ENCODE assay signal across 8 cellular contexts in the genomic region with DNA sequence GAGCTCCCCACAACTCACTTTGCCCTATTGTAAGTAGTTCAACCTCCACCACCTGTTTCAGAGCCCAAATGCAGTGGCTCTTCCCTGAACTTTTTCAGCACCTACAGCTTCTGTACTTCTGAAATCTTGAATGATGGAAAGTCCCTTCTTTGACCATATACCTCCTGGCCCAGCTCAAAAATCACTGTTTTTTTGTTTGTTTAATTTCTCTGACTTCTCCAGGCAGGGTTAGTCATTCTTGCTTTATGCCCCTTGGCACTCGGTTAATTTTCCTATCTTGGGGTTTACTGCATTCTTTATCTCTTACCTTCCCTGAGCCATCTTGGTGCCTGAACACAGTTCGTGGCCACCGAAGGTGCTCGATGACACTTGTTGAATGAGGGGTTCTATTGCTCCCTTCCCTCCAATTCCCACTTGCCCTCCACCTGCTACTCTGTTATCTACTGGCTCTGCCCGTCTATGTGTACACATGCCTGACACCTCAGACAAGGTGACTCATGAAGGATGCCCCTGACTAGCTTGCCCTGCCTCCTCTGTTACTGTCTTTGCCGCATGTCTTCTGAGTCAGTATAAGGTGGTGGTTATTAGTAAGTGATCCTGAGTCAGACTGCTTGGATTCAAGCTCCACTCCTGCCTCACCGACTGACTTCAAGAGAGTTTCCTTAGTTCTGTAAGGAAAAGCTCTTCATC. TPM values are rescaled to one million over a fixed set of nuclear protein-coding genes. Genes with fewer than 3 reads are reported as not detected.
DNase-seq lines count a peak whose midpoint lies in the region; ATAC-seq, FAIRE-seq and TF ChIP-seq lines count a peak whose summit lies in the region.

No MANE protein-coding gene starts in this region.

- FAIRE-seq in K562 (lab: Jason Lieb, UNC) = peak; percentile 44

- H3K79me2 ChIP-seq in K562 (ENCODE audit: control insufficient read depth, insufficient read depth, low read length) = peaks cover 19% of the 10 kb centered on the region

- POLR2A ChIA-PET in K562 (lab: Yijun Ruan, JAX) = interaction anchor here (0.7 to 1.8 kb wide), 9 partner anchors 9 to 103 kb away, joined by 3 to 6 read pairs (median 4); a partner anchor contains a TSS

- H3K27ac ChIP-seq in K562 (ENCODE audit: extremely low read depth, low read depth, low read length) = no peak overlapping the region
- peak overlapping the region; percentile 66 for H3K27ac ChIP-seq in psoas muscle

- intact Hi-C loops in K562 (cut with micrococcal nuclease) (loop anchor here (10.0 kb wide), 1 partner anchor 103 kb away; a partner anchor contains a TSS), psoas muscle (cut with DNase I) (no loop called here)

- H3K4me1 ChIP-seq in K562 (replicated peaks in 1 of 2; ENCODE audit: control insufficient read depth in 2 of 2, insufficient read depth in 2 of 2, low read length in 2 of 2) = peaks cover 30 to 31% of the 10 kb centered on the region in 2 experiments
- peaks cover 4% of the 10 kb centered on the region for H3K4me1 ChIP-seq in psoas muscle

- no peaks in the 10 kb centered on the region for H3K27me3 ChIP-seq in K562 (ENCODE audit: control insufficient read depth in 2 of 2, insufficient read depth in 2 of 2, low read length in 2 of 2)
- no peaks in the 10 kb centered on the region for H3K27me3 ChIP-seq in psoas muscle (ENCODE audit: insufficient read depth in 3 of 3, low read length in 2 of 3)

- CTCF ChIA-PET in K562 (lab: Yijun Ruan, JAX; ENCODE audit: low intra/inter-chr PET ratio) = no interaction called here

- no TSS peak for BruUV-seq in K562 (replicated peaks; lab: Mats Ljungman, UMichigan)

- H3K4me3 ChIP-seq in K562 = no peak overlapping the region
- H3K4me3 ChIP-seq in psoas muscle = no peak overlapping the region

- no peak overlapping the region for H2AFZ ChIP-seq in K562 (ENCODE audit: low read depth, low read length)

- peak overlapping the region; percentile 14; the same call in 1 of the 2 replicates for H3K4me2 ChIP-seq in K562 (ENCODE audit: insufficient read depth, low read length)

- peak overlapping the region in 1 of 2 experiments; percentile 14; a peak in 1 of 4 replicates for H3K9ac ChIP-seq in K562 (ENCODE audit: insufficient read depth in 1 of 2, low read depth in 2 of 2, low read length in 2 of 2)

- ATAC-seq in K562 (no peak), psoas muscle (peak; percentile 46 to 68 (median 56)), GM19467 (IDR thresholded peaks at IDR 0.05; ENCODE audit: unreplicated experiment) (no peak), GM21529 (IDR thresholded peaks at IDR 0.05; ENCODE audit: unreplicated experiment) (no peak)

- TF ChIP-seq CTCF in K562 (IDR thresholded peaks at IDR 0.05 in 2 of 3, conservative IDR thresholded peaks at IDR 0.05 in 1 of 3; ENCODE audit: insufficient read depth in 2 of 3, low read depth in 1 of 3, low read length in 3 of 3) = no peak
- TF ChIP-seq CTCF in psoas muscle (IDR thresholded peaks at IDR 0.05) = no peak

- no peaks in the 10 kb centered on the region for H3K9me1 ChIP-seq in K562 (ENCODE audit: control insufficient read depth, insufficient read depth, low read length)

- TF ChIP-seq EP300 in K562 (IDR thresholded peaks at IDR 0.05; ENCODE audit: low read length) = no peak

- DNase-seq in EH (ENCODE audit: low read depth) = peak; percentile 90
- DNase-seq in M059J (ENCODE audit: low read depth) = peak; percentile 96
- DNase-seq in K562 (ENCODE audit: extremely low read depth in 1 of 4, low spot score in 3 of 4) = peak in 2 of 4 experiments; percentile 15 to 38
- DNase-seq in psoas muscle = no peak
- DNase-seq in iPS-NIHi7 (ENCODE audit: extremely low spot score) = no peak
- DNase-seq in epidermal melanocyte (ENCODE audit: insufficient read length, low spot score) = no peak

- no peak for TF ChIP-seq RAD21 in K562 (CRISPR knock-in tag; conservative IDR thresholded peaks at IDR 0.05 in 1 of 2, IDR thresholded peaks at IDR 0.05 in 1 of 2)

- in situ Hi-C loops in K562 (cut with MboI) = no loop called here

- H3K36me3 ChIP-seq in K562 (ENCODE audit: control insufficient read depth, insufficient read depth, low read length) = peaks cover 36% of the 10 kb centered on the region; the same call in 2 of the 3 replicates
- H3K36me3 ChIP-seq in psoas muscle (ENCODE audit: insufficient read depth in 1 of 2, low read depth in 1 of 2) = no peaks in the 10 kb centered on the region

- H3K9me3 ChIP-seq in K562 (replicated peaks; ENCODE audit: control insufficient read depth, insufficient read depth, low read depth, low read length) (no peaks in the 10 kb centered on the region), psoas muscle (no peaks in the 10 kb centered on the region)

- WGBS in K562 (ENCODE audit: insufficient coverage, low coverage, missing lambda C conversion rate) = 41% methylated on average over 7 of the region's 7 CpGs
- WGBS in psoas muscle, 3 donors = 87 to 92% (median 88%) methylated on average over 7 of the region's 7 CpGs

- no peak for TF ChIP-seq POLR2A in K562 (conservative IDR thresholded peaks at IDR 0.05)

- H4K20me1 ChIP-seq in K562 (replicated peaks; ENCODE audit: control insufficient read depth, insufficient read depth, low read length) = no peaks in the 10 kb centered on the region

RNA-seq across cellular contexts. Expression of a gene that starts 4.4 kb away (rescaled TPM):
- not detected in 2 replicates for total RNA-seq in M059J (2014; rRNA removed; shearing (Covaris generic))
- total RNA-seq in K562 (2011; cell fraction: chromatin; rRNA removed; ENCODE audit: low replicate concordance) = 10.1 and 25.6 TPM in 2 replicates
- total RNA-seq in K562 (2011; cell fraction: nucleolus; rRNA removed) = 14.0 and 16.2 TPM in 2 replicates
- total RNA-seq in K562 (2011; cell fraction: nucleoplasm; rRNA removed) = 15.8 and 19.8 TPM in 2 replicates
- 10.3 and 20.9 TPM in 2 replicates for total RNA-seq in K562 (2014; rRNA removed)
- 6.0 and 8.9 TPM in 2 replicates for total RNA-seq in K562 (2014; rRNA removed; fragmentation: Illumina TruSeq; extraction: Trizol)
- 49.7 and 51.2 TPM in 2 replicates for total RNA-seq in K562 (2015; rRNA removed; fragmentation: Illumina TruSeq; extraction: Trizol)
- 13.5 and 15.0 TPM in 2 replicates for total RNA-seq in K562 (2021)
- polyA plus RNA-seq in K562 (2011; rRNA removed) = 12.9 and 19.8 TPM in 2 replicates
- 26.4 and 42.1 TPM in 2 replicates for polyA plus RNA-seq in K562 (2011; cell fraction: cytosol; rRNA removed)
- polyA plus RNA-seq in K562 (2011; cell fraction: nucleus; rRNA removed) = 33.0 and 40.1 TPM in 2 replicates
- polyA plus RNA-seq in K562 (2012) = 91.6 and 130 TPM in 2 replicates
- polyA plus RNA-seq in K562 (2014; fragmentation: Illumina TruSeq; extraction: Trizol) = 26.5 and 28.0 TPM in 2 replicates
- 10 to 100 TPM; 19.8 to 21.0 TPM for polyA plus RNA-seq in K562 (2014; fragmentation: Nextera tagmentation; extraction: Ambion mirVana)
- polyA plus RNA-seq in K562 (2014; rRNA removed) = 19.3 and 22.7 TPM in 2 replicates
- polyA minus RNA-seq in K562 (2011; rRNA and poly(A)+ RNA removed) = 6.9 and 11.6 TPM in 2 replicates
- 9.4 and 12.4 TPM in 2 replicates for polyA minus RNA-seq in K562 (2011; cell fraction: cytosol; rRNA and poly(A)+ RNA removed)
- polyA minus RNA-seq in K562 (2011; cell fraction: nucleus; rRNA and poly(A)+ RNA removed) = 4.6 and 7.1 TPM in 2 replicates
- total RNA-seq in psoas muscle = 1 to 10 TPM in 2 of 4 donors, under 1 TPM in 2; 0.40 to 1.6 (median 0.97) TPM
- polyA plus RNA-seq in psoas muscle = under 1 TPM; 0.43 to 0.84 (median 0.72) TPM

RNA-seq across cellular contexts. Expression of a gene that starts 13.5 kb away (rescaled TPM):
- 145 and 146 TPM in 2 replicates for total RNA-seq in M059J (2014; rRNA removed; shearing (Covaris generic))
- 126 and 173 TPM in 2 replicates for total RNA-seq in K562 (2011; cell fraction: chromatin; rRNA removed; ENCODE audit: low replicate concordance)
- total RNA-seq in K562 (2011; cell fraction: nucleolus; rRNA removed) = 112 and 130 TPM in 2 replicates
- 168 and 231 TPM in 2 replicates for total RNA-seq in K562 (2011; cell fraction: nucleoplasm; rRNA removed)
- total RNA-seq in K562 (2014; rRNA removed) = 117 and 153 TPM in 2 replicates
- total RNA-seq in K562 (2014; rRNA removed; fragmentation: Illumina TruSeq; extraction: Trizol) = 202 and 204 TPM in 2 replicates
- total RNA-seq in K562 (2015; rRNA removed; fragmentation: Illumina TruSeq; extraction: Trizol) = 226 and 244 TPM in 2 replicates
- total RNA-seq in K562 (2021) = 329 and 341 TPM in 2 replicates
- 209 and 216 TPM in 2 replicates for polyA plus RNA-seq in K562 (2011; rRNA removed)
- 197 and 292 TPM in 2 replicates for polyA plus RNA-seq in K562 (2011; cell fraction: cytosol; rRNA removed)
- 86.9 and 121 TPM in 2 replicates for polyA plus RNA-seq in K562 (2011; cell fraction: nucleus; rRNA removed)
- polyA plus RNA-seq in K562 (2012) = 406 and 466 TPM in 2 replicates
- polyA plus RNA-seq in K562 (2014; fragmentation: Illumina TruSeq; extraction: Trizol) = 527 and 637 TPM in 2 replicates
- 100 to 1,000 TPM; 570 to 835 TPM for polyA plus RNA-seq in K562 (2014; fragmentation: Nextera tagmentation; extraction: Ambion mirVana)
- 285 and 301 TPM in 2 replicates for polyA plus RNA-seq in K562 (2014; rRNA removed)
- polyA minus RNA-seq in K562 (2011; rRNA and poly(A)+ RNA removed) = 115 and 148 TPM in 2 replicates
- 79.5 and 100 TPM in 2 replicates for polyA minus RNA-seq in K562 (2011; cell fraction: cytosol; rRNA and poly(A)+ RNA removed)
- polyA minus RNA-seq in K562 (2011; cell fraction: nucleus; rRNA and poly(A)+ RNA removed) = 31.2 and 56.0 TPM in 2 replicates
- 10 to 100 TPM; 45.2 to 85.0 (median 62.6) TPM for total RNA-seq in psoas muscle
- polyA plus RNA-seq in psoas muscle = 100 to 1,000 TPM in 1 of 3 donors, 10 to 100 TPM in 2; 65.6 to 136 (median 82.0) TPM

RNA-seq across cellular contexts. Expression of a gene that starts 23.9 kb away (rescaled TPM):
- 90.2 and 194 TPM in 2 replicates for total RNA-seq in M059J (2014; rRNA removed; shearing (Covaris generic))
- total RNA-seq in K562 (2011; cell fraction: chromatin; rRNA removed; ENCODE audit: low replicate concordance) = 880 and 1,252 TPM in 2 replicates
- total RNA-seq in K562 (2011; cell fraction: nucleolus; rRNA removed) = 429 and 447 TPM in 2 replicates
- total RNA-seq in K562 (2011; cell fraction: nucleoplasm; rRNA removed) = 778 and 1,039 TPM in 2 replicates
- total RNA-seq in K562 (2014; rRNA removed) = 130 and 137 TPM in 2 replicates
- 190 and 191 TPM in 2 replicates for total RNA-seq in K562 (2014; rRNA removed; fragmentation: Illumina TruSeq; extraction: Trizol)
- total RNA-seq in K562 (2015; rRNA removed; fragmentation: Illumina TruSeq; extraction: Trizol) = 181 and 194 TPM in 2 replicates
- 748 and 810 TPM in 2 replicates for total RNA-seq in K562 (2021)
- 340 and 350 TPM in 2 replicates for polyA plus RNA-seq in K562 (2011; rRNA removed)
- 351 and 484 TPM in 2 replicates for polyA plus RNA-seq in K562 (2011; cell fraction: cytosol; rRNA removed)
- 548 and 674 TPM in 2 replicates for polyA plus RNA-seq in K562 (2011; cell fraction: nucleus; rRNA removed)
- 804 and 1,240 TPM in 2 replicates for polyA plus RNA-seq in K562 (2012)
- 802 and 831 TPM in 2 replicates for polyA plus RNA-seq in K562 (2014; fragmentation: Illumina TruSeq; extraction: Trizol)
- polyA plus RNA-seq in K562 (2014; fragmentation: Nextera tagmentation; extraction: Ambion mirVana) = 100 to 1,000 TPM; 254 to 328 TPM
- polyA plus RNA-seq in K562 (2014; rRNA removed) = 356 and 362 TPM in 2 replicates
- polyA minus RNA-seq in K562 (2011; rRNA and poly(A)+ RNA removed) = 583 and 666 TPM in 2 replicates
- polyA minus RNA-seq in K562 (2011; cell fraction: cytosol; rRNA and poly(A)+ RNA removed) = 634 and 719 TPM in 2 replicates
- 190 and 332 TPM in 2 replicates for polyA minus RNA-seq in K562 (2011; cell fraction: nucleus; rRNA and poly(A)+ RNA removed)
- total RNA-seq in psoas muscle = 100 to 1,000 TPM; 354 to 507 (median 439) TPM
- 100 to 1,000 TPM; 254 to 469 (median 365) TPM for polyA plus RNA-seq in psoas muscle

RNA-seq across cellular contexts. Expression of a gene that starts 48.1 kb away (rescaled TPM):
- total RNA-seq in M059J (2014; rRNA removed; shearing (Covaris generic)) = 26.2 and 41.5 TPM in 2 replicates
- 65.4 and 90.5 TPM in 2 replicates for total RNA-seq in K562 (2011; cell fraction: chromatin; rRNA removed; ENCODE audit: low replicate concordance)
- total RNA-seq in K562 (2011; cell fraction: nucleolus; rRNA removed) = 29.7 and 34.7 TPM in 2 replicates
- total RNA-seq in K562 (2011; cell fraction: nucleoplasm; rRNA removed) = 46.8 and 54.4 TPM in 2 replicates
- total RNA-seq in K562 (2014; rRNA removed) = 31.5 and 32.2 TPM in 2 replicates
- total RNA-seq in K562 (2014; rRNA removed; fragmentation: Illumina TruSeq; extraction: Trizol) = 44.0 and 47.9 TPM in 2 replicates
- total RNA-seq in K562 (2015; rRNA removed; fragmentation: Illumina TruSeq; extraction: Trizol) = 48.9 and 51.7 TPM in 2 replicates
- total RNA-seq in K562 (2021) = 62.2 and 65.5 TPM in 2 replicates
- 41.6 and 64.9 TPM in 2 replicates for polyA plus RNA-seq in K562 (2011; rRNA removed)
- polyA plus RNA-seq in K562 (2011; cell fraction: cytosol; rRNA removed) = 55.5 and 56.9 TPM in 2 replicates
- 49.9 and 53.7 TPM in 2 replicates for polyA plus RNA-seq in K562 (2011; cell fraction: nucleus; rRNA removed)
- 23.7 and 26.5 TPM in 2 replicates for polyA plus RNA-seq in K562 (2012)
- 38.7 and 47.4 TPM in 2 replicates for polyA plus RNA-seq in K562 (2014; fragmentation: Illumina TruSeq; extraction: Trizol)
- 10 to 100 TPM in 1 of 2 experiments, 1 to 10 TPM in 1; 8.0 to 12.3 TPM for polyA plus RNA-seq in K562 (2014; fragmentation: Nextera tagmentation; extraction: Ambion mirVana)
- polyA plus RNA-seq in K562 (2014; rRNA removed) = 25.5 and 28.2 TPM in 2 replicates
- 140 and 156 TPM in 2 replicates for polyA minus RNA-seq in K562 (2011; rRNA and poly(A)+ RNA removed)
- polyA minus RNA-seq in K562 (2011; cell fraction: cytosol; rRNA and poly(A)+ RNA removed) = 64.3 and 64.4 TPM in 2 replicates
- polyA minus RNA-seq in K562 (2011; cell fraction: nucleus; rRNA and poly(A)+ RNA removed) = 19.3 and 32.3 TPM in 2 replicates
- 10 to 100 TPM; 39.0 to 48.0 (median 45.4) TPM for total RNA-seq in psoas muscle
- polyA plus RNA-seq in psoas muscle = 10 to 100 TPM; 10.2 to 16.2 (median 15.1) TPM

Comparison
In these comparisons a context has a peak if more than half of its experiments do, and no peak if none do; other contexts are left out.
1. DNase-seq: peak in EH (single experiment) and M059J (single experiment); none in psoas muscle (0 of 2), iPS-NIHi7 (single experiment) and epidermal melanocyte (single experiment).
2. ATAC-seq: peak in psoas muscle (4 of 4); none in K562 (single experiment), GM19467 (single experiment) and GM21529 (single experiment).